Comparison of ENCODE assay signal across 33 cellular contexts in genomic region chr12:125311050-125311449, GRCh38.
A peak's percentile ranks its signal among the peaks of the same experiment; 100 is the strongest.
DNase-seq lines count a peak whose midpoint lies in the region; ATAC-seq lines count a peak whose summit lies in the region.
"Had no signal": no experiment of that assay in that cellular context is flagged by ENCODE, and none has a peak within 500 bp of the region (broad histone marks: within the 10 kb centered on the region; RNA-seq: fewer than 3 reads in every experiment).

No MANE protein-coding gene starts in this region.

- DNase-seq in G401 (ENCODE audit: low spot score): peak; percentile 47
- peak in 11 of 61 donors; percentile 14 to 73 (median 53) for DNase-seq in caudate nucleus (lab: John Stamatoyannopoulos, UW)
- peak; percentile 30 for DNase-seq in cerebellar cortex (ENCODE audit: low spot score)
- peak; percentile 27 for DNase-seq in putamen (ENCODE audit: low spot score)
- DNase-seq in kidney glomerular epithelial cell (lab: John Stamatoyannopoulos, UW): no peak
- DNase-seq in NAMALWA (ENCODE audit: low spot score): no peak
- no peak for DNase-seq in NCI-H2081 treated with DMSO at 0.1 percent for 48 hours (lab: John Stamatoyannopoulos, UW)
- DNase-seq: 8988T; ACHN; AML-193; BE2C; C1 segment of cervical spinal cord; Caco-2; Calu3; CD4-positive, alpha-beta memory T cell; CD4-positive, alpha-beta T cell; CD4-positive, CD25-positive, alpha-beta regulatory T cell; CD8-positive, alpha-beta memory T cell; CD8-positive, alpha-beta T cell; COR-L47; DMS 273 treated with DMSO at 0.1 percent for 48 hours; DMS153; DMS53; DMS79; DMS79 treated with DMSO at 0.1 percent for 48 hours; DND-41; EL had no signal

- H3K27ac ChIP-seq in caudate nucleus (ENCODE audit: low read depth, low read length): peak overlapping the region; percentile 77
- H3K27ac ChIP-seq: 22Rv1; A549; BLaER1; BLaER1 treated with 17β-estradiol and CSF1 and Interleukin-3, amounts not matched to agents 10 nM and 100 nM; C4-2B had no signal

- ATAC-seq in HG02981 (IDR thresholded peaks at IDR 0.05; ENCODE audit: unreplicated experiment): no peak
- ATAC-seq: CD8-positive, alpha-beta T cell had no signal

- in situ Hi-C loops in G401 (cut with HindIII; ENCODE audit: low sequenced_read_pairs): no loop called here

Comparison
In these comparisons a context has a peak if more than half of its experiments do, and no peak if none do; other contexts are left out.
1. DNase-seq: peak in G401 (single experiment), cerebellar cortex (single experiment) and putamen (single experiment); none in kidney glomerular epithelial cell (single experiment), NAMALWA (single experiment) and NCI-H2081 treated with DMSO at 0.1 percent for 48 hours (single experiment).